In genomic region chr4:24748023-24748422, GRCh38 we compare ENCODE assay signal across 19 cellular contexts. TPM values are rescaled to one million over a fixed set of nuclear protein-coding genes. Genes with fewer than 3 reads are reported as not detected.
"Had no signal": no experiment of that assay in that cellular context is flagged by ENCODE, and none has a peak within 500 bp of the region (broad histone marks: within the 10 kb centered on the region; RNA-seq: fewer than 3 reads in every experiment).

No MANE protein-coding gene starts in this region.

- H3K27me3 ChIP-seq: SJCRH30 had no signal

- H3K36me3 ChIP-seq: SJCRH30 had no signal

- DNase-seq: Kasumi-1, MM.1S, NCI-H1092 treated with DMSO at 0.1 percent for 48 hours, NCI-H1436, NCI-H187, NCI-H2029, NCI-H2081 treated with DMSO at 0.1 percent for 48 hours, NCI-H2171, NCI-H226, NCI-H446, NCI-H510A, NCI-H524 treated with DMSO at 0.1 percent for 48 hours, NCI-H69, NCI-H774, SHP77 treated with DMSO at 0.1 percent for 48 hours, SJCRH30 had no signal

- H3K4me1 ChIP-seq: SJCRH30 had no signal

- H3K9ac ChIP-seq: KMS-11 had no signal

- H3K4me3 ChIP-seq: SJCRH30, SK-N-MC had no signal

- H3K27ac ChIP-seq: KMS-11, RWPE1, SJCRH30, SK-N-MC had no signal

- H3K4me2 ChIP-seq: KMS-11 had no signal

- H3K9me3 ChIP-seq: SJCRH30 had no signal

RNA-seq across cellular contexts. Expression of gene SOD3, which starts 47.4 kb away (rescaled TPM):
- total RNA-seq: SJCRH30 had no signal
